28 cellular contexts compared by ENCODE assay signal in the genomic region with DNA sequence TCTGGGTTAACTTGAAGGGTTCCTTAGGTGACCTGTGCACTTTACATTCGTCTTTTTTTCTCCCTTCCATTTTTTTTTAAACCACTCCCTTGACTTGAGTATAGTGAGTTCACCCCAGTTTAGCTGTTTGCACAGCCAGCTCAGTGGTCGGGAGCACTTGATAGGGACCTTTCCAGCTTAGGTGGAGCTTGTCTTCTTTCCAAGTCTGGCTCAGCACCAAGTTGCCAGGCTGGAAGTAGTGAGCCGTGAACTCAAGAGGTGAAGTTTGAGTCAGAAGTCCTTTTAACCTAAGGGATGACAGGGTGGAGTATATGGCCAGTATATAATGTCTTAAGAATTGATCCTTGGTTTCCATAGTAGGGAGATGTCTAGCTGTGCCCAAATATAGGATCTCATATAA. TPM values are rescaled to one million over a fixed set of nuclear protein-coding genes. Genes with fewer than 3 reads are reported as not detected.
"Had no signal": no experiment of that assay in that cellular context is flagged by ENCODE, and none has a peak within 500 bp of the region (broad histone marks: within the 10 kb centered on the region; RNA-seq: fewer than 3 reads in every experiment).

No MANE protein-coding gene starts in this region.

- H3K36me3 ChIP-seq: ascending aorta, cardiac muscle cell, Peyer's patch had no signal

- DNase-seq: activated CD4-positive, alpha-beta T cell treated with anti-CD3 and anti-CD28 coated beads for 1 hour; activated CD4-positive, alpha-beta T cell treated with anti-CD3 and anti-CD28 coated beads, Interleukin-2, amount 10 ng/mL, durations not matched to agents 24 days and 14 days; activated CD4-positive, alpha-beta T cell treated with anti-CD3 and anti-CD28 coated beads, Interleukin-2, amount 50 U/mL, for 48 hours; activated CD8-positive, alpha-beta memory T cell treated with anti-CD3 and anti-CD28 coated beads, Interleukin-2, amount 10 ng/mL, durations not matched to agents 7 days and 5 days; activated effector memory CD4-positive, alpha-beta T cell treated with Interleukin-2 at 50 U/mL for 16 hours; activated naive CD4-positive, alpha-beta T cell treated with Interleukin-2 at 50 U/mL for 16 hours; activated naive CD8-positive, alpha-beta T cell treated with anti-CD3 and anti-CD28 coated beads, Interleukin-2, amount 50 U/mL, for 24 hours; activated T-cell treated with anti-CD3 and anti-CD28 coated beads, Interleukin-2, amount 50 U/mL, for 24 hours; amniotic stem cell; body of pancreas; MM.1S; NCI-H1105; NCI-H1436; NCI-H1694 treated with DMSO at 0.1 percent for 48 hours; NCI-H2029 treated with DMSO at 0.1 percent for 48 hours; NCI-H345; NCI-H510A; NCI-H526 treated with DMSO at 0.1 percent for 48 hours; NCI-H82; Peyer's patch; SHP77 treated with DMSO at 0.1 percent for 48 hours; T-helper 17 cell; T-helper 9 cell had no signal

- H3K4me3 ChIP-seq: ascending aorta, body of pancreas, cardiac muscle cell, Peyer's patch had no signal

- H3K27me3 ChIP-seq: ascending aorta, body of pancreas, Peyer's patch had no signal

- H3K27ac ChIP-seq: ascending aorta, body of pancreas, cardiac muscle cell, KMS-11, Peyer's patch had no signal

- H3K9me3 ChIP-seq: ascending aorta, body of pancreas, Peyer's patch had no signal

- H3K4me1 ChIP-seq: ascending aorta, body of pancreas, Peyer's patch had no signal

- ATAC-seq: activated CD8-positive, alpha-beta memory T cell treated with anti-CD3 and anti-CD28 coated beads, Interleukin-2, amount 10 ng/mL, durations not matched to agents 7 days and 5 days; activated naive CD4-positive, alpha-beta T cell treated with anti-CD3 and anti-CD28 coated beads, Interleukin-2, amount 50 U/mL, for 72 hours; activated naive CD8-positive, alpha-beta T cell treated with anti-CD3 and anti-CD28 coated beads, Interleukin-2, amount 50 U/mL, for 24 hours; body of pancreas; T-helper 17 cell had no signal

RNA-seq across cellular contexts. Expression of gene DNAH11, which starts 7.2 kb away (rescaled TPM):
- total RNA-seq: OCI-LY7 had no signal
